In the genomic region with DNA sequence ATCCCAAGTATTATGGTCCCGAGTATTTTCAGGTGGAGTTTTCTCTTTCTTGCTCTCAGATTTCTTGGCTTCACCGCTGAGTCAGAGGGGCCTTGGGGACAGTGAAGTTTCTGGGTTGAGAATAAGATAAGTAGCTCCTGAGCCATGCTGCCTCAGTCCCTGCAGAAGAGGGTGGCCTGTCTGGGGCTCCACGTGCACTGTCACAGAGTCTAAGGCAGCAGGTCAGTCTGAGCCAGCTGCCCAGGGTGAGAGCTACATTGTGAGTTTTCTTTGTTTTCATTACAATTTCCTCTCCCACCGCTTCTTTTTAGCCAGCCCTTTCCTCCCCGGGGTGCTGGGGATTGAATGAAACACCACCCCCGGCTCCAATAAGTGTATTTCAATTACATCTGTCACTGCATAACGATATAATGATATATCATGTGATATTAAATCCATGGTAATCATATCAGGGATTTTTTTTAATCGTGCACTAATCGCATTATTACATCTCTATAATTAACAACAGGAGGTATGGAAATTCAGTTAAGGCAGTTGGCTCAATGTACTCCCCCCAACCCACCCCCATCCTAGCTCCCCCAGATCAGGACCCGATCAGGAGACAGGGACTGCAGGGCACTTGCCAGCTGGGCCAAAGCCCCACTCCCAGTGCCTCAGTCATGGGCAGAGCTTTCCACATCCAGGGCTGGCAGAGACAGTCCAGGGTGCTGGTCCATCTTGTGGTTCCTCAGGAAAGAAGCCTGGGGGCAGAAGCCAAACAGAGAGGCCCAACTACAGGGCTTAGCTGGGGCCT, we compare ENCODE assay signal across 20 cellular contexts.
"Had no signal": no experiment of that assay in that cellular context is flagged by ENCODE, and none has a peak within 500 bp of the region (broad histone marks: within the 10 kb centered on the region; RNA-seq: fewer than 3 reads in every experiment).

No MANE protein-coding gene starts in this region.

- H3K27ac Mint-ChIP-seq: activated CD4-positive, alpha-beta memory T cell treated with anti-CD3 and anti-CD28 coated beads for 36 hours; activated naive CD8-positive, alpha-beta T cell treated with anti-CD3 and anti-CD28 coated beads for 36 hours; naive thymus-derived CD4-positive, alpha-beta T cell; stimulated activated memory B cell treated with anti-CD40 and anti-IgM and Interleukin-4, amounts not matched to agents 10 μg/mL and 1 μg/mL and 100 μg/mL, for 72 hours had no signal

- H3K27me3 Mint-ChIP-seq: activated CD4-positive, alpha-beta memory T cell treated with anti-CD3 and anti-CD28 coated beads for 36 hours; activated naive CD8-positive, alpha-beta T cell treated with anti-CD3 and anti-CD28 coated beads for 36 hours; central memory CD8-positive, alpha-beta T cell; naive thymus-derived CD4-positive, alpha-beta T cell; stimulated activated memory B cell treated with anti-CD40 and anti-IgM and Interleukin-4, amounts not matched to agents 10 μg/mL and 1 μg/mL and 100 μg/mL, for 72 hours had no signal

- H3K9me3 Mint-ChIP-seq: activated CD4-positive, alpha-beta memory T cell treated with anti-CD3 and anti-CD28 coated beads for 36 hours; activated naive CD8-positive, alpha-beta T cell treated with anti-CD3 and anti-CD28 coated beads for 36 hours; central memory CD8-positive, alpha-beta T cell; immature natural killer cell; naive thymus-derived CD4-positive, alpha-beta T cell; neural crest cell; stimulated activated memory B cell treated with anti-CD40 and anti-IgM and Interleukin-4, amounts not matched to agents 10 μg/mL and 1 μg/mL and 100 μg/mL, for 72 hours had no signal

- H3K4me1 Mint-ChIP-seq: activated naive CD8-positive, alpha-beta T cell treated with anti-CD3 and anti-CD28 coated beads for 36 hours; immature natural killer cell had no signal

- H3K4me3 Mint-ChIP-seq: activated CD4-positive, alpha-beta memory T cell treated with anti-CD3 and anti-CD28 coated beads for 36 hours; activated naive CD8-positive, alpha-beta T cell treated with anti-CD3 and anti-CD28 coated beads for 36 hours; central memory CD8-positive, alpha-beta T cell; immature natural killer cell; naive thymus-derived CD4-positive, alpha-beta T cell; neural crest cell; stimulated activated memory B cell treated with anti-CD40 and anti-IgM and Interleukin-4, amounts not matched to agents 10 μg/mL and 1 μg/mL and 100 μg/mL, for 72 hours had no signal

- DNase-seq: activated CD4-positive, alpha-beta memory T cell treated with anti-CD3 and anti-CD28 coated beads for 36 hours; activated CD4-positive, alpha-beta T cell treated with anti-CD3 and anti-CD28 coated beads for 48 hours; activated CD4-positive, CD25-positive, alpha-beta regulatory T cell; activated naive CD4-positive, alpha-beta T cell treated with Interleukin-2 at 50 U/mL for 16 hours; activated naive CD8-positive, alpha-beta T cell treated with anti-CD3 and anti-CD28 coated beads for 36 hours; activated T-cell treated with anti-CD3 and anti-CD28 coated beads, Interleukin-2, amount 50 U/mL, for 48 hours; amniotic stem cell; effector memory CD4-positive, alpha-beta T cell; foreskin keratinocyte; immature natural killer cell; left lung; naive thymus-derived CD4-positive, alpha-beta T cell; sigmoid colon; stimulated activated CD4-positive, alpha-beta T cell treated with anti-CD3 and anti-CD28 coated beads, Interleukin-15, amount 100 ng/mL, for 24 hours; stomach; transverse colon had no signal

- FAIRE-seq: colon had no signal

- ATAC-seq: foreskin keratinocyte; left lung; naive thymus-derived CD4-positive, alpha-beta T cell; stimulated activated memory B cell treated with anti-CD40 and anti-IgM and Interleukin-4, amounts not matched to agents 10 μg/mL and 1 μg/mL and 100 μg/mL, for 72 hours had no signal
